Comparison of ENCODE assay signal across 1 cellular context in genomic region chr1:27205819-27206218, GRCh38.
TF ChIP-seq lines count a peak whose summit lies in the region.

No MANE protein-coding gene starts in this region.

TF ChIP-seq in GM23338, 12 proteins besides CTCF, POLR2A, EP300 and RAD21 (continued from another document):
- TF ChIP-seq ZNF462 (CRISPR knock-in tag; IDR thresholded peaks at IDR 0.05) (no peak), EZH2 (IDR thresholded peaks at IDR 0.05; ENCODE audit: low read depth, unreplicated experiment) (no peak), ZNF114 (CRISPR knock-in tag; IDR thresholded peaks at IDR 0.05) (no peak)
